ENCODE assay signal across 23 cellular contexts in the genomic region with DNA sequence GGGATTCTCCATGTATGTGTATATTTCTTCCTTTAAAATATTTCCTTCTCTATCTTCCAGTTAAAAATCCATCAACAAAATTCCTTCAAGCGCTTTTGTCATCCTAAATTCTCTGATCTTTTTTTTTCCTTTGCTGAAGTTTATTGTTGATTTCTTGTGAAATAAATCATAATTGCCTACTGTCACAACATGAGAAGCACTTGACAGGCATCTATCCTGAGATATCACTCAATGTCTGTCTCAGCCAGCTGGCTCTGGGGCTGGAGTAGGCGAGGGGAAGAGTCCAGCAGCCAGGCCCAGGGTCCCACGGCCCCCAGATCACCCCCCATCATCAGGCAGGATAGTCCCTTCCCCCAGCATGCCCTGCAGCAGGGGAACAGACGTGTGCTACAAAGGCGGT.
"Had no signal": no experiment of that assay in that cellular context is flagged by ENCODE, and none has a peak within 500 bp of the region (broad histone marks: within the 10 kb centered on the region; RNA-seq: fewer than 3 reads in every experiment).

No MANE protein-coding gene starts in this region.

- ATAC-seq: effector memory CD8-positive, alpha-beta T cell; esophagus mucosa; gastrocnemius medialis; heart right ventricle; left colon; left lobe of liver had no signal

- DNase-seq: colonic mucosa; cortex of kidney; effector CD8-positive, alpha-beta T cell; effector memory CD8-positive, alpha-beta T cell; endodermal cell; erythroblast; esophagus squamous epithelium; foreskin fibroblast; foreskin melanocyte; gastrocnemius medialis; glutamatergic neuron; head of caudate nucleus; heart right ventricle; hippocampal formation; left colon; left ventricle myocardium inferior; mammary epithelial cell; mesendoderm; midbrain had no signal

- H3K9me3 ChIP-seq: colonic mucosa, esophagus squamous epithelium, gastrocnemius medialis, left ventricle myocardium inferior had no signal

- H3K4me3 ChIP-seq: colonic mucosa, esophagus squamous epithelium, gastrocnemius medialis, heart right ventricle, left ventricle myocardium inferior, lung had no signal

- H3K27ac ChIP-seq: colonic mucosa, epithelial cell of prostate, esophagus squamous epithelium, gastrocnemius medialis, heart right ventricle, left ventricle myocardium inferior had no signal

- H3K36me3 ChIP-seq: colonic mucosa, esophagus squamous epithelium, gastrocnemius medialis, heart right ventricle, left ventricle myocardium inferior had no signal

- H3K27me3 ChIP-seq: colonic mucosa had no signal

- H3K4me1 ChIP-seq: colonic mucosa, gastrocnemius medialis, left ventricle myocardium inferior had no signal
